In genomic region chr14:70008863-70009262, GRCh38 we compare ENCODE assay signal across 21 cellular contexts.
A peak's percentile ranks its signal among the peaks of the same experiment; 100 is the strongest.
DNase-seq lines count a peak whose midpoint lies in the region; ATAC-seq and TF ChIP-seq lines count a peak whose summit lies in the region.
"Had no signal": no experiment of that assay in that cellular context is flagged by ENCODE, and none has a peak within 500 bp of the region (broad histone marks: within the 10 kb centered on the region; RNA-seq: fewer than 3 reads in every experiment).

No MANE protein-coding gene starts in this region.

- no peaks in the 10 kb centered on the region for H3K36me3 ChIP-seq in mesodermal cell (ENCODE audit: control insufficient read depth, insufficient read depth, low read length)
- H3K36me3 ChIP-seq in uterus = no peaks in the 10 kb centered on the region
- H3K36me3 ChIP-seq: thoracic aorta had no signal

- no peak for TF ChIP-seq CTCF in uterus (IDR thresholded peaks at IDR 0.05)

- TF ChIP-seq POLR2A in uterus (IDR thresholded peaks at IDR 0.05) = no peak

- no peak overlapping the region for H3K4me3 ChIP-seq in mesodermal cell (ENCODE audit: extremely low read depth, insufficient read depth, low read length, poor library complexity, severe bottlenecking)
- H3K4me3 ChIP-seq in uterus = no peak overlapping the region
- H3K4me3 ChIP-seq: thoracic aorta had no signal

- peak; percentile 77 for DNase-seq in NCI-H69 (lab: John Stamatoyannopoulos, UW)
- no peak for DNase-seq in uterus
- DNase-seq in activated CD8-positive, alpha-beta memory T cell treated with anti-CD3 and anti-CD28 coated beads for 24 hours = no peak
- no peak for DNase-seq in NCI-H2227 (lab: John Stamatoyannopoulos, UW; ENCODE audit: unreplicated experiment)
- DNase-seq in DMS79 (lab: John Stamatoyannopoulos, UW) = no peak
- DNase-seq: activated CD4-positive, alpha-beta T cell treated with anti-CD3 and anti-CD28 coated beads for 36 hours; activated CD8-positive, alpha-beta memory T cell treated with anti-CD3 and anti-CD28 coated beads, Interleukin-2, amount 10 ng/mL, durations not matched to agents 7 days and 5 days; foreskin fibroblast; H9; KBM-7; left cardiac atrium; mesendoderm; NCI-H187; NCI-H446; RPMI8226; stimulated activated CD4-positive, alpha-beta T cell treated with anti-CD3 and anti-CD28 coated beads, Interleukin-12 subunit alpha, Interleukin-12 subunit beta, amount 100 ng/mL, for 4 hours had no signal

- H3K27ac ChIP-seq in mesodermal cell (ENCODE audit: low read depth, low read length, severe bottlenecking) (peak overlapping the region; percentile 30), uterus (peak overlapping the region; percentile 29 to 66)
- H3K27ac ChIP-seq: thoracic aorta had no signal

- ATAC-seq in GM21447 (IDR thresholded peaks at IDR 0.05; ENCODE audit: unreplicated experiment) = peak; percentile 63
- ATAC-seq: activated CD4-positive, alpha-beta T cell treated with anti-CD3 and anti-CD28 coated beads for 36 hours; activated CD8-positive, alpha-beta memory T cell treated with anti-CD3 and anti-CD28 coated beads, Interleukin-2, amount 10 ng/mL, durations not matched to agents 7 days and 5 days; activated T-helper 17 cell treated with anti-CD3 and anti-CD28 coated beads, Interleukin-2, amount 50 U/mL, for 72 hours; left cardiac atrium; natural killer cell treated with Interleukin-12 subunit alpha and Interleukin-12 subunit beta and Interleukin-15 and Interleukin-18, amount 100 ng/mL, for 72 hours had no signal

- H3K27me3 ChIP-seq in uterus = no peaks in the 10 kb centered on the region

- no peaks in the 10 kb centered on the region for H3K9me3 ChIP-seq in mesodermal cell (ENCODE audit: control insufficient read depth, low read length)
- no peaks in the 10 kb centered on the region for H3K9me3 ChIP-seq in uterus
- H3K9me3 ChIP-seq: thoracic aorta had no signal

- intact Hi-C loops in uterus (cut with DNase I; ENCODE audit: low total_unique reads) = no loop called here

- no peaks in the 10 kb centered on the region for H3K4me1 ChIP-seq in mesodermal cell (ENCODE audit: control insufficient read depth, insufficient read depth, low read length, poor library complexity, severe bottlenecking)
- no peaks in the 10 kb centered on the region for H3K4me1 ChIP-seq in uterus
